In genomic region chr5:59358005-59358404, GRCh38 we compare ENCODE assay signal across 17 cellular contexts.
DNase-seq lines count a peak whose midpoint lies in the region; ATAC-seq and TF ChIP-seq lines count a peak whose summit lies in the region.
"Had no signal": no experiment of that assay in that cellular context is flagged by ENCODE, and none has a peak within 500 bp of the region (broad histone marks: within the 10 kb centered on the region; RNA-seq: fewer than 3 reads in every experiment).

No MANE protein-coding gene starts in this region.

- TF ChIP-seq CTCF in cardiac muscle cell (IDR thresholded peaks at IDR 0.05; ENCODE audit: low read depth, low read length) (no peak), right atrium auricular region (IDR thresholded peaks at IDR 0.05) (no peak), nephron progenitor cell (IDR thresholded peaks at IDR 0.05) (no peak), upper lobe of left lung (IDR thresholded peaks at IDR 0.05) (no peak)

- H3K9me3 Mint-ChIP-seq in nephron progenitor cell = no peaks in the 10 kb centered on the region
- H3K9me3 Mint-ChIP-seq: activated T-cell treated with anti-CD3 and anti-CD28 coated beads, Interleukin-2, amount 50 U/mL, for 4 hours had no signal

- H3K27me3 Mint-ChIP-seq in nephron progenitor cell (ENCODE audit: low read depth, poor library complexity) = peaks cover 2% of the 10 kb centered on the region

- TF ChIP-seq EP300 in upper lobe of left lung (IDR thresholded peaks at IDR 0.05) = no peak

- H3K27ac Mint-ChIP-seq in nephron progenitor cell = peak overlapping the region; percentile 92
- H3K27ac Mint-ChIP-seq: activated naive CD8-positive, alpha-beta T cell had no signal

- no peak for TF ChIP-seq POLR2A in upper lobe of left lung (IDR thresholded peaks at IDR 0.05)

- H3K36me3 ChIP-seq in cardiac muscle cell = no peaks in the 10 kb centered on the region
- no peaks in the 10 kb centered on the region for H3K36me3 ChIP-seq in right atrium auricular region
- H3K36me3 ChIP-seq in upper lobe of left lung = no peaks in the 10 kb centered on the region
- H3K36me3 ChIP-seq: BLaER1 treated with 17β-estradiol and CSF1 and Interleukin-3, amounts not matched to agents 10 nM and 100 nM; tibial nerve had no signal

- H3K4me1 Mint-ChIP-seq in nephron progenitor cell = peaks cover 79% of the 10 kb centered on the region

- WGBS in upper lobe of left lung, 2 donors = 47 to 61% methylated on average over 2 of the region's 2 CpGs

- intact Hi-C loops in Right ventricle myocardium inferior (cut with DNase I) = loop anchor here (10.0 kb wide), 2 partner anchors 83 to 323 kb away; no protein-coding TSS in a partner anchor

- peak overlapping the region; percentile 97 for H3K27ac ChIP-seq in cardiac muscle cell
- H3K27ac ChIP-seq in right atrium auricular region = peak overlapping the region; percentile 76 to 78
- peak overlapping the region; percentile 1 to 48 (median 18) for H3K27ac ChIP-seq in upper lobe of left lung
- H3K27ac ChIP-seq: BLaER1 treated with 17β-estradiol and CSF1 and Interleukin-3, amounts not matched to agents 10 nM and 100 nM; skin epidermis; tibial nerve had no signal

- H3K4me1 ChIP-seq in cardiac muscle cell (ENCODE audit: low read depth) (peaks cover 46% of the 10 kb centered on the region), right atrium auricular region (peaks cover 0 to 33% of the 10 kb centered on the region in 2 donors), upper lobe of left lung (peaks cover 15 to 30% (median 21%) of the 10 kb centered on the region in 4 donors)
- H3K4me1 ChIP-seq: BLaER1 treated with 17β-estradiol and CSF1 and Interleukin-3, amounts not matched to agents 10 nM and 100 nM had no signal

- H3K4me3 Mint-ChIP-seq in nephron progenitor cell = peak overlapping the region; percentile 66
- H3K4me3 Mint-ChIP-seq: activated naive CD8-positive, alpha-beta T cell; activated T-cell treated with anti-CD3 and anti-CD28 coated beads, Interleukin-2, amount 50 U/mL, for 4 hours had no signal

- ATAC-seq in Right ventricle myocardium inferior (no peak), upper lobe of left lung (ENCODE audit: low FRiP score in 2 of 2) (peak in 1 of 2 donors; percentile 5), GM21717 (IDR thresholded peaks at IDR 0.05; ENCODE audit: unreplicated experiment) (no peak)
- ATAC-seq: activated T-cell treated with anti-CD3 and anti-CD28 coated beads, Interleukin-2, amount 50 U/mL, for 4 hours; HCT116 had no signal

- DNase-seq in cardiac muscle cell (ENCODE audit: low read depth in 1 of 2, low spot score in 1 of 2) = peak in 1 of 2 donors; percentile 29
- no peak for DNase-seq in Right ventricle myocardium inferior (ENCODE audit: missing footprints)
- no peak for DNase-seq in right atrium auricular region (ENCODE audit: low spot score)
- no peak for DNase-seq in nephron progenitor cell
- no peak for DNase-seq in upper lobe of left lung
- DNase-seq in NCI-H345 treated with DMSO at 0.1 percent for 48 hours (lab: John Stamatoyannopoulos, UW; ENCODE audit: unreplicated experiment) = no peak
- DNase-seq in COLO829 (ENCODE audit: low spot score) = no peak
- DNase-seq: 8988T; activated CD4-positive, alpha-beta T cell treated with anti-CD3 and anti-CD28 coated beads, Interleukin-2, amount 50 U/mL, for 1 hour; activated T-cell treated with anti-CD3 and anti-CD28 coated beads, Interleukin-2, amount 50 U/mL, for 4 hours; effector memory CD4-positive, alpha-beta T cell had no signal

- H3K27me3 ChIP-seq in cardiac muscle cell (no peaks in the 10 kb centered on the region), right atrium auricular region (no peaks in the 10 kb centered on the region), upper lobe of left lung (no peaks in the 10 kb centered on the region)
- H3K27me3 ChIP-seq: BLaER1 treated with 17β-estradiol and CSF1 and Interleukin-3, amounts not matched to agents 10 nM and 100 nM; tibial nerve had no signal

- H3K4me3 ChIP-seq in cardiac muscle cell (peak overlapping the region; percentile 13), right atrium auricular region (peak overlapping the region in 1 of 2 donors; percentile 8), upper lobe of left lung (no peak overlapping the region)
- H3K4me3 ChIP-seq: BLaER1 treated with 17β-estradiol and CSF1 and Interleukin-3, amounts not matched to agents 10 nM and 100 nM; skin epidermis; tibial nerve had no signal

- H3K9me3 ChIP-seq in cardiac muscle cell (ENCODE audit: low read depth) = no peaks in the 10 kb centered on the region
- H3K9me3 ChIP-seq in right atrium auricular region = no peaks in the 10 kb centered on the region
- no peaks in the 10 kb centered on the region for H3K9me3 ChIP-seq in upper lobe of left lung
- H3K9me3 ChIP-seq: BLaER1 treated with 17β-estradiol and CSF1 and Interleukin-3, amounts not matched to agents 10 nM and 100 nM; tibial nerve had no signal

- H3K36me3 Mint-ChIP-seq in nephron progenitor cell (ENCODE audit: low read depth) = no peaks in the 10 kb centered on the region
- H3K36me3 Mint-ChIP-seq: activated naive CD8-positive, alpha-beta T cell had no signal

Comparison
In these comparisons a context has a peak if more than half of its experiments do, and no peak if none do; other contexts are left out.
1. H3K27ac ChIP-seq: peak in every context shown above with its lines; median percentile 97 in cardiac muscle cell; 77 in right atrium auricular region; 18 in upper lobe of left lung.